Comparison of ENCODE assay signal across 8 cellular contexts in the genomic region with DNA sequence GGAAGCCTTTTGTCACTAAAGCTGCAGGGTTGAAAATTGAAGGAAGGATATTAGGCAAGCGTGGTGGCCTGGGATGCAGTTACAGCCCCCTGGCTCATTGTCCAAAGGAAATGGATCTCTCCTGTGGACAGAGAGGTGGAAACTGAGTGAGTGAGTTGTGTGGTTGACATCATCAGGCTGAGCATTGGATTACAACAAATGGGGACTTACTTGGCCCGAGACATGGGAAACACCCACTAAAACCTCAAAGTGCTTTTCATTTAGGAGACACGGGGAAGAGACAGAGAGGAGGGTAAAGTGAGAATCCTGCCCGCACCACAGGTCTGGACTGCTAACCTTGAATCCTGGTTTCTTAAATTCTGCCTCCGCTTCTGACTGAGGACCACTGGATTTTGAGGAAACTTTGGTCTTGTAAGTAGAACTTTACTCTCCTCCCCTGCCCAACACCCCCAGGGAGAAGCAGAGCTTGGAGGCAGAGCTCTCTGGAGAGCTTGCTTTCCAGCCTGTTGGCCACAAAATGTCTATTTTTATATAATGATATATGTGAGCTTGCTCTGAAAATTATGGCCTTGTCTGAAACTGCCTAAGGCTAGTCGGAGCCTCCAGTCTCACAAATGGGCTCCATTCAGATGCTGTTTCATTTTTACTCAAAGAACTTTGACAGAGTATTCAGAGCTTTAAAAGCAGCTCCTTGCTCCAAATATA. TPM values are rescaled to one million over a fixed set of nuclear protein-coding genes. Genes with fewer than 3 reads are reported as not detected.
DNase-seq lines count a peak whose midpoint lies in the region; ATAC-seq, FAIRE-seq and TF ChIP-seq lines count a peak whose summit lies in the region.

A gene (plus strand): TSS at position 259 of the 705 bp plus-strand sequence. CDS start 31,978 bp downstream, outside the sequence.

- H3K4me1 ChIP-seq in psoas muscle, result peaks cover 62% of the 10 kb centered on the region

- intact Hi-C loops in psoas muscle (cut with DNase I), result loop anchor here in 1 of 2 donors (5.0 kb wide), 1 partner anchor 60 kb away; a partner anchor contains a TSS

- H3K4me3 ChIP-seq in psoas muscle, result peak within 1 kb of the TSS; percentile 88

- no peaks in the 10 kb centered on the region for H3K27me3 ChIP-seq in psoas muscle (ENCODE audit: insufficient read depth in 3 of 3, low read length in 2 of 3)

- DNase-seq in GM04504 (ENCODE audit: low read depth) (peak; percentile 79), SW480 (ENCODE audit: low spot score) (peak; percentile 53), frontal cortex (ENCODE audit: low spot score in 2 of 2) (no peak), psoas muscle (peak; percentile 65 to 78), amygdala (lab: John Stamatoyannopoulos, UW) (no peak), GM10266 (ENCODE audit: extremely low spot score) (no peak), RKO (ENCODE audit: low spot score) (no peak), retina (no peak)

- no peak for FAIRE-seq in frontal cortex (lab: Jason Lieb, UNC)

- TF ChIP-seq CTCF in psoas muscle (IDR thresholded peaks at IDR 0.05) (no peak), GM10266 (IDR thresholded peaks at IDR 0.05; ENCODE audit: control insufficient read depth, insufficient read depth, low read depth, missing control alignments) (no peak)

- peak; percentile 86 to 90 (median 88) for ATAC-seq in psoas muscle

- H3K36me3 ChIP-seq in psoas muscle (ENCODE audit: insufficient read depth in 1 of 2, low read depth in 1 of 2), result peaks cover 0 to 14% of the 10 kb centered on the region in 2 donors

- no peaks in the 10 kb centered on the region for H3K9me3 ChIP-seq in psoas muscle

- WGBS in psoas muscle, 3 donors, result 4 to 11% (median 9%) methylated on average over 6 of the region's 6 CpGs

- H3K27ac ChIP-seq in psoas muscle, result peak within 1 kb of the TSS; percentile 96

RNA-seq across cellular contexts. Expression of the gene that starts here (rescaled TPM):
- total RNA-seq in frontal cortex, result 32.2 TPM
- total RNA-seq in psoas muscle, result 100 to 1,000 TPM in 2 of 4 donors, 10 to 100 TPM in 2; 35.2 to 110 (median 88.3) TPM
- 100 to 1,000 TPM in 2 of 3 donors, 10 to 100 TPM in 1; 33.5 to 134 (median 108) TPM for polyA plus RNA-seq in psoas muscle

Comparison
In these comparisons a context has a peak if more than half of its experiments do, and no peak if none do; other contexts are left out.
1. DNase-seq: peak in GM04504 (single experiment), SW480 (single experiment) and psoas muscle (2 of 2); none in frontal cortex (0 of 2), amygdala (0 of 56), GM10266 (single experiment), RKO (single experiment) and retina (single experiment).